In genomic region chr10:128123853-128124252, GRCh38 we compare ENCODE assay signal across 10 cellular contexts. TPM values are rescaled to one million over a fixed set of nuclear protein-coding genes. Genes with fewer than 3 reads are reported as not detected.
DNase-seq lines count a peak whose midpoint lies in the region; ATAC-seq and TF ChIP-seq lines count a peak whose summit lies in the region.
"Had no signal": no experiment of that assay in that cellular context is flagged by ENCODE, and none has a peak within 500 bp of the region (broad histone marks: within the 10 kb centered on the region; RNA-seq: fewer than 3 reads in every experiment).

No MANE protein-coding gene starts in this region.

- CTCF ChIA-PET in HEK293 (lab: Yijun Ruan, JAX) = interaction anchor here (1.1 to 2.8 kb wide), 3 partner anchors 11 to 45 kb away, joined by 3 to 19 read pairs (median 4); no protein-coding TSS in a partner anchor
- CTCF ChIA-PET in activated CD4-positive, alpha-beta memory T cell treated with anti-CD3 and anti-CD28 coated beads for 36 hours (lab: Charles Lee) = interaction anchor here (0.7 to 1.2 kb wide), 3 partner anchors 25 to 89 kb away, joined by 3 read pairs; no protein-coding TSS in a partner anchor

- H3K4me3 Mint-ChIP-seq in CD4-positive, CD25-positive, alpha-beta regulatory T cell = peak overlapping the region; percentile 29 to 100 (median 98)
- H3K4me3 Mint-ChIP-seq in activated CD4-positive, alpha-beta memory T cell treated with anti-CD3 and anti-CD28 coated beads for 36 hours = peak overlapping the region; percentile 96

- H3K27ac ChIP-seq in CD4-positive, CD25-positive, alpha-beta regulatory T cell (ENCODE audit: insufficient read depth, low read length, poor library complexity, severe bottlenecking) = no peak overlapping the region
- H3K27ac ChIP-seq in HEK293 (ENCODE audit: extremely low read depth, low read depth, low read length) (no peak overlapping the region), hepatocyte (no peak overlapping the region), neuronal stem cell (replicated peaks; ENCODE audit: low read length) (no peak overlapping the region)
- H3K27ac ChIP-seq: brain microvascular endothelial cell had no signal

- H2BK5ac ChIP-seq in neuronal stem cell (ENCODE audit: low read length) = no peak overlapping the region

- no peaks in the 10 kb centered on the region for H3K27me3 ChIP-seq in CD4-positive, CD25-positive, alpha-beta regulatory T cell (ENCODE audit: control insufficient read depth, insufficient read depth, low read length)
- H3K27me3 ChIP-seq in hepatocyte = no peaks in the 10 kb centered on the region
- H3K27me3 ChIP-seq in neuronal stem cell (ENCODE audit: control insufficient read depth in 3 of 3, insufficient read depth in 3 of 3, low read depth in 1 of 3, low read length in 3 of 3) = peaks cover 0 to 13% (median 0%) of the 10 kb centered on the region in 3 experiments
- H3K27me3 ChIP-seq: brain microvascular endothelial cell had no signal

- no peak overlapping the region for H3K9ac ChIP-seq in neuronal stem cell (ENCODE audit: low read depth, low read length, poor library complexity)

- no peak overlapping the region for H4K91ac ChIP-seq in neuronal stem cell (ENCODE audit: low read depth, low read length, poor library complexity)

- intact Hi-C loops in activated CD4-positive, alpha-beta memory T cell treated with anti-CD3 and anti-CD28 coated beads for 36 hours (cut with micrococcal nuclease) = no loop called here

- H4K20me1 ChIP-seq in hepatocyte (ENCODE audit: insufficient read depth, poor library complexity, severe bottlenecking) = no peaks in the 10 kb centered on the region

- peak overlapping the region in 2 of 3 donors; percentile 67 to 78 for H3K27ac Mint-ChIP-seq in CD4-positive, CD25-positive, alpha-beta regulatory T cell
- no peak overlapping the region for H3K27ac Mint-ChIP-seq in activated CD4-positive, alpha-beta memory T cell treated with anti-CD3 and anti-CD28 coated beads for 36 hours

- H3K9me3 ChIP-seq in CD4-positive, CD25-positive, alpha-beta regulatory T cell (ENCODE audit: control insufficient read depth in 2 of 2, low read length in 2 of 2) = no peaks in the 10 kb centered on the region
- H3K9me3 ChIP-seq in HEK293 (ENCODE audit: control insufficient read depth, insufficient read depth, low read depth, low read length) (no peaks in the 10 kb centered on the region), hepatocyte (ENCODE audit: low read depth) (no peaks in the 10 kb centered on the region), neuronal stem cell (replicated peaks in 1 of 2; ENCODE audit: control insufficient read depth in 2 of 2, insufficient read depth in 1 of 2, low read depth in 1 of 2, low read length in 2 of 2) (peaks cover 0 to 20% of the 10 kb centered on the region in 2 donors)

- H3K4ac ChIP-seq in neuronal stem cell (ENCODE audit: low read length) = no peak overlapping the region

- TF ChIP-seq CTCF in HEK293 (tag by site-specific recombination; IDR thresholded peaks at IDR 0.05) = no peak
- TF ChIP-seq CTCF in hepatocyte (IDR thresholded peaks at IDR 0.05; ENCODE audit: poor library complexity) = no peak

- no peak overlapping the region for H2BK120ac ChIP-seq in neuronal stem cell (ENCODE audit: low read depth, low read length)

- H3K23ac ChIP-seq in neuronal stem cell (ENCODE audit: low read depth, low read length, poor library complexity) = no peak overlapping the region

- no peak overlapping the region for H2BK12ac ChIP-seq in neuronal stem cell (ENCODE audit: low read length)

- peaks cover 47% of the 10 kb centered on the region for H3K4me1 ChIP-seq in CD4-positive, CD25-positive, alpha-beta regulatory T cell (ENCODE audit: control insufficient read depth, insufficient read depth, low read length, poor library complexity, severe bottlenecking)
- H3K4me1 ChIP-seq in HEK293 (ENCODE audit: control insufficient read depth, insufficient read depth, low read length) = peaks cover 11% of the 10 kb centered on the region
- peaks cover 9% of the 10 kb centered on the region for H3K4me1 ChIP-seq in hepatocyte (ENCODE audit: insufficient read depth)
- H3K4me1 ChIP-seq in neuronal stem cell (ENCODE audit: control insufficient read depth in 2 of 2, insufficient read depth in 1 of 2, low read depth in 1 of 2, low read length in 2 of 2) = peaks cover 7 to 11% of the 10 kb centered on the region in 2 donors

- H3K79me1 ChIP-seq in neuronal stem cell (ENCODE audit: low read depth, low read length) = peaks cover 8% of the 10 kb centered on the region

- H3K18ac ChIP-seq in neuronal stem cell (ENCODE audit: low read length) = no peak overlapping the region

- no peak overlapping the region for H2AK5ac ChIP-seq in neuronal stem cell (ENCODE audit: low read depth, low read length)

- no peaks in the 10 kb centered on the region for H3K36me3 ChIP-seq in CD4-positive, CD25-positive, alpha-beta regulatory T cell (ENCODE audit: control insufficient read depth, insufficient read depth, low read length)
- H3K36me3 ChIP-seq in HEK293 (ENCODE audit: control insufficient read depth in 2 of 2, insufficient read depth in 1 of 2, low read length in 2 of 2) (peaks cover 46 to 57% of the 10 kb centered on the region in 2 experiments), hepatocyte (replicated peaks; ENCODE audit: insufficient read depth, low read depth) (no peaks in the 10 kb centered on the region), neuronal stem cell (replicated peaks in 1 of 2; ENCODE audit: control insufficient read depth in 2 of 2, insufficient read depth in 2 of 2, low read length in 2 of 2) (peaks cover 7 to 59% of the 10 kb centered on the region in 2 donors)
- H3K36me3 ChIP-seq: brain microvascular endothelial cell had no signal

- peak overlapping the region; percentile 93 for H3K4me3 ChIP-seq in CD4-positive, CD25-positive, alpha-beta regulatory T cell (ENCODE audit: low read depth, low read length)
- H3K4me3 ChIP-seq in HEK293 (ENCODE audit: low read depth, low read length) (peak overlapping the region; percentile 97), hepatocyte (no peak overlapping the region), neuronal stem cell (ENCODE audit: low read length in 2 of 2) (peak overlapping the region in 1 of 2 donors; percentile 77)

- no peaks in the 10 kb centered on the region for H3K27me3 Mint-ChIP-seq in CD4-positive, CD25-positive, alpha-beta regulatory T cell
- H3K27me3 Mint-ChIP-seq in activated CD4-positive, alpha-beta memory T cell treated with anti-CD3 and anti-CD28 coated beads for 36 hours = peaks cover 19% of the 10 kb centered on the region

- H3K36me3 Mint-ChIP-seq in CD4-positive, CD25-positive, alpha-beta regulatory T cell = no peaks in the 10 kb centered on the region
- H3K36me3 Mint-ChIP-seq in activated CD4-positive, alpha-beta memory T cell treated with anti-CD3 and anti-CD28 coated beads for 36 hours = peaks cover 60% of the 10 kb centered on the region

- peaks cover 30 to 61% (median 52%) of the 10 kb centered on the region in 4 donors for H3K4me1 Mint-ChIP-seq in CD4-positive, CD25-positive, alpha-beta regulatory T cell
- peaks cover 29% of the 10 kb centered on the region for H3K4me1 Mint-ChIP-seq in activated CD4-positive, alpha-beta memory T cell treated with anti-CD3 and anti-CD28 coated beads for 36 hours (ENCODE audit: low read depth)

- H4K8ac ChIP-seq in neuronal stem cell (ENCODE audit: low read depth, low read length) = no peak overlapping the region

- H2AFZ ChIP-seq in hepatocyte = no peak overlapping the region
- no peak overlapping the region for H2AFZ ChIP-seq in neuronal stem cell (ENCODE audit: low read length)

- H3K9me3 Mint-ChIP-seq in CD4-positive, CD25-positive, alpha-beta regulatory T cell = peaks cover 0 to 2% (median 0%) of the 10 kb centered on the region in 7 donors
- no peaks in the 10 kb centered on the region for H3K9me3 Mint-ChIP-seq in activated CD4-positive, alpha-beta memory T cell treated with anti-CD3 and anti-CD28 coated beads for 36 hours
- H3K9me3 Mint-ChIP-seq: naive thymus-derived CD4-positive, alpha-beta T cell had no signal

- POLR2A ChIA-PET in HEK293 (lab: Yijun Ruan, JAX) = no interaction called here
- POLR2A ChIA-PET in activated CD4-positive, alpha-beta memory T cell treated with anti-CD3 and anti-CD28 coated beads for 36 hours (lab: Charles Lee) = interaction anchor here (1.1 kb wide), 1 partner anchor 27 kb away, joined by 3 read pairs; no protein-coding TSS in a partner anchor

- no peak overlapping the region for H2BK15ac ChIP-seq in neuronal stem cell (ENCODE audit: low read length)

- in situ Hi-C loops in G401 (cut with HindIII; ENCODE audit: low sequenced_read_pairs) = no loop called here

- H3K9me2 ChIP-seq in hepatocyte (replicated peaks; ENCODE audit: insufficient read depth) = no peaks in the 10 kb centered on the region

- H3K4me2 ChIP-seq in hepatocyte (peak overlapping the region; percentile 90), neuronal stem cell (ENCODE audit: insufficient read depth, low read length, poor library complexity, severe bottlenecking) (no peak overlapping the region)

- no peak overlapping the region for H3K14ac ChIP-seq in neuronal stem cell (ENCODE audit: low read length)

- DNase-seq in CD4-positive, CD25-positive, alpha-beta regulatory T cell = no peak
- DNase-seq in activated CD4-positive, alpha-beta memory T cell treated with anti-CD3 and anti-CD28 coated beads for 36 hours = no peak
- DNase-seq in hepatocyte (ENCODE audit: low spot score) = no peak
- DNase-seq in UCSD-AML1 (lab: John Stamatoyannopoulos, UW; ENCODE audit: unreplicated experiment) = no peak
- DNase-seq in neuronal stem cell (ENCODE audit: low spot score) = no peak
- no peak for DNase-seq in G401 (ENCODE audit: low spot score)
- DNase-seq: brain microvascular endothelial cell; naive thymus-derived CD4-positive, alpha-beta T cell had no signal

- peaks cover 58% of the 10 kb centered on the region for H3K79me2 ChIP-seq in hepatocyte

- no peak for ATAC-seq in CD4-positive, CD25-positive, alpha-beta regulatory T cell (ENCODE audit: low read depth in 2 of 2)
- no peak for ATAC-seq in HG03280 (IDR thresholded peaks at IDR 0.05; ENCODE audit: unreplicated experiment)
- ATAC-seq: naive thymus-derived CD4-positive, alpha-beta T cell had no signal

TF ChIP-seq in HEK293, 187 proteins besides CTCF, POLR2A, EP300 and RAD21 (continues in another document):
- TF ChIP-seq ZNF544 (tag by site-specific recombination; IDR thresholded peaks at IDR 0.05) = no peak
- TF ChIP-seq PRDM1 (tag by site-specific recombination; IDR thresholded peaks at IDR 0.05) = peak; percentile 90
- TF ChIP-seq KLF10 (tag by site-specific recombination; IDR thresholded peaks at IDR 0.05) = no peak

RNA-seq across cellular contexts. Expression of gene MKI67, which starts 2.4 kb away (rescaled TPM):
- 13.5 TPM for total RNA-seq in CD4-positive, CD25-positive, alpha-beta regulatory T cell
- polyA plus RNA-seq in CD4-positive, CD25-positive, alpha-beta regulatory T cell = under 1 TPM; 0.06 to 0.98 (median 0.65) TPM
- total RNA-seq in activated CD4-positive, alpha-beta memory T cell treated with anti-CD3 and anti-CD28 coated beads for 36 hours = 100 to 1,000 TPM; 223 to 241 TPM
- total RNA-seq in hepatocyte = 9.1 and 13.1 TPM in 2 replicates
- 8.1 and 9.5 TPM in 2 replicates for polyA plus RNA-seq in hepatocyte
- 42.4 TPM for polyA plus RNA-seq in neuronal stem cell (2013, experiment 1 of 2)
- polyA plus RNA-seq in neuronal stem cell (2013, experiment 2 of 2) = 41.6 TPM
- 9.2 and 13.8 TPM in 2 replicates for total RNA-seq in G401 (2014; rRNA removed; shearing (Covaris generic))

Comparison
In these comparisons a context has a peak if more than half of its experiments do, and no peak if none do; other contexts are left out.
1. RNA of gene MKI67, which starts 2.4 kb away (total RNA-seq): 223 to 241 TPM in activated CD4-positive, alpha-beta memory T cell treated with anti-CD3 and anti-CD28 coated beads for 36 hours; 9.2 to 13.8 TPM in G401, 13.5 TPM in CD4-positive, CD25-positive, alpha-beta regulatory T cell (single experiment) and 9.1 to 13.1 TPM in hepatocyte; every median in the first group is over 10 times any median in the second.